Comparison of ENCODE assay signal across 1 cellular context in the genomic region with DNA sequence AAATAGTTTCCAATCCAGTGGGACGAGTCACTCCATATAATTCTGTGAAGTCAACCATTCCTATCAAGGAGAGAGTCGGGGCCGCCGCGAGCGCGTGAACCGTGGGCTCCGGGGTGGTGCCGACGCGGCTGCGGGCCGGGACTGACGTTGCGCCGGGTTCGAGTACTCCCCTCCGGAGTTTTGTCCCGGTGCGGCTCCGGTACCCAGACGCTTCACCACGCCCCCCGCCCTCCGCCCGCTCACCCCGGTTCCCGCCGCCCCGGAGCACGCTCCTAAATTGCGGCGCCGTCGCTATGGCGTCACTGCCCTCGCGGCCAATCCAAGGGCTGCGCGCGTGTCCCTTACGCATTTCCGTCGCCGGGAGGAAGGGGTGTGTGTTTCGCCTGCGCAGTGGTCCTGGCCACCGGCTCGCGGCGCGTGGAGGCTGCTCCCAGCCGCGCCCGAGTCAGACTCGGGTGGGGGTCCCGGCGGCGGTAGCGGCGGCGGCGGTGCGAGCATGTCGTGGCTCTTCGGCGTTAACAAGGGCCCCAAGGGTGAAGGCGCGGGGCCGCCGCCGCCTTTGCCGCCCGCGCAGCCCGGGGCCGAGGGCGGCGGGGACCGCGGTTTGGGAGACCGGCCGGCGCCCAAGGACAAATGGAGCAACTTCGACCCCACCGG.
TF ChIP-seq lines count a peak whose summit lies in the region.

A gene with protein sequence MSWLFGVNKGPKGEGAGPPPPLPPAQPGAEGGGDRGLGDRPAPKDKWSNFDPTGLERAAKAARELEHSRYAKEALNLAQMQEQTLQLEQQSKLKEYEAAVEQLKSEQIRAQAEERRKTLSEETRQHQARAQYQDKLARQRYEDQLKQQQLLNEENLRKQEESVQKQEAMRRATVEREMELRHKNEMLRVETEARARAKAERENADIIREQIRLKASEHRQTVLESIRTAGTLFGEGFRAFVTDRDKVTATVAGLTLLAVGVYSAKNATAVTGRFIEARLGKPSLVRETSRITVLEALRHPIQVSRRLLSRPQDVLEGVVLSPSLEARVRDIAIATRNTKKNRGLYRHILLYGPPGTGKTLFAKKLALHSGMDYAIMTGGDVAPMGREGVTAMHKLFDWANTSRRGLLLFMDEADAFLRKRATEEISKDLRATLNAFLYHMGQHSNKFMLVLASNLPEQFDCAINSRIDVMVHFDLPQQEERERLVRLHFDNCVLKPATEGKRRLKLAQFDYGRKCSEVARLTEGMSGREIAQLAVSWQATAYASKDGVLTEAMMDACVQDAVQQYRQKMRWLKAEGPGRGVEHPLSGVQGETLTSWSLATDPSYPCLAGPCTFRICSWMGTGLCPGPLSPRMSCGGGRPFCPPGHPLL (plus strand): TSS at position 377 of the 657 bp plus-strand sequence. CDS start 120 bp downstream, at position 497.

TF ChIP-seq in K562, 482 proteins besides CTCF, POLR2A, EP300 and RAD21 (continued from another document and continues in another):
- TF ChIP-seq, protein P1, sequence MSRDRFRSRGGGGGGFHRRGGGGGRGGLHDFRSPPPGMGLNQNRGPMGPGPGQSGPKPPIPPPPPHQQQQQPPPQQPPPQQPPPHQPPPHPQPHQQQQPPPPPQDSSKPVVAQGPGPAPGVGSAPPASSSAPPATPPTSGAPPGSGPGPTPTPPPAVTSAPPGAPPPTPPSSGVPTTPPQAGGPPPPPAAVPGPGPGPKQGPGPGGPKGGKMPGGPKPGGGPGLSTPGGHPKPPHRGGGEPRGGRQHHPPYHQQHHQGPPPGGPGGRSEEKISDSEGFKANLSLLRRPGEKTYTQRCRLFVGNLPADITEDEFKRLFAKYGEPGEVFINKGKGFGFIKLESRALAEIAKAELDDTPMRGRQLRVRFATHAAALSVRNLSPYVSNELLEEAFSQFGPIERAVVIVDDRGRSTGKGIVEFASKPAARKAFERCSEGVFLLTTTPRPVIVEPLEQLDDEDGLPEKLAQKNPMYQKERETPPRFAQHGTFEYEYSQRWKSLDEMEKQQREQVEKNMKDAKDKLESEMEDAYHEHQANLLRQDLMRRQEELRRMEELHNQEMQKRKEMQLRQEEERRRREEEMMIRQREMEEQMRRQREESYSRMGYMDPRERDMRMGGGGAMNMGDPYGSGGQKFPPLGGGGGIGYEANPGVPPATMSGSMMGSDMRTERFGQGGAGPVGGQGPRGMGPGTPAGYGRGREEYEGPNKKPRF (IDR thresholded peaks at IDR 0.05; ENCODE audit: low read depth, low read length), result no peak
- TF ChIP-seq MTA1 (IDR thresholded peaks at IDR 0.05; ENCODE audit: borderline replicate concordance) (peak; percentile 99), YBX1 (IDR thresholded peaks at IDR 0.05) (no peak), ZNF79 (CRISPR knock-in tag; IDR thresholded peaks at IDR 0.05; ENCODE audit: low read depth) (no peak), FIP1L1 (IDR thresholded peaks at IDR 0.05; ENCODE audit: low read depth, low read length, poor library complexity, severe bottlenecking) (no peak), MED1 (CRISPR knock-in tag; IDR thresholded peaks at IDR 0.05; ENCODE audit: borderline replicate concordance) (no peak), ZNF77 (CRISPR knock-in tag; IDR thresholded peaks at IDR 0.05) (no peak), SMAD2 (IDR thresholded peaks at IDR 0.05; ENCODE audit: low read depth, low read length) (no peak), RNF2 (IDR thresholded peaks at IDR 0.05) (0 out of 2 replicates have a peak, but pooled peaks have one; percentile 40), ZNF583 (CRISPR knock-in tag; IDR thresholded peaks at IDR 0.05) (no peak), KLF10 (CRISPR knock-in tag; IDR thresholded peaks at IDR 0.05) (no peak), RBM25 (IDR thresholded peaks at IDR 0.05; ENCODE audit: low read depth, low read length, severe bottlenecking) (peak; percentile 81), MTA2 (IDR thresholded peaks at IDR 0.05; ENCODE audit: low read depth) (no peak), KHSRP (IDR thresholded peaks at IDR 0.05) (peak; percentile 90), SUPT5H (IDR thresholded peaks at IDR 0.05) (peak; percentile 73), ZBTB17 (CRISPR knock-in tag; IDR thresholded peaks at IDR 0.05) (no peak), PHTF2 (CRISPR knock-in tag; IDR thresholded peaks at IDR 0.05) (no peak), CHD4 (IDR thresholded peaks at IDR 0.05; ENCODE audit: insufficient read depth, insufficient replicate concordance, low read depth, low read length, poor library complexity, severe bottlenecking) (no peak), ZNF140 (CRISPR knock-in tag; IDR thresholded peaks at IDR 0.05) (no peak), NCOA2 (IDR thresholded peaks at IDR 0.05; ENCODE audit: partially characterized antibody in 2 of 2) (no peak), CBFA2T3 (IDR thresholded peaks at IDR 0.05) (no peak), NONO (IDR thresholded peaks at IDR 0.05; ENCODE audit: low read depth in 2 of 2, low read length in 1 of 2) (0 out of 4 replicates have a peak, but pooled peaks of 1 of the 2 experiments have one; percentile 26), ARID2 (IDR thresholded peaks at IDR 0.05) (no peak), SIN3A (IDR thresholded peaks at IDR 0.05; ENCODE audit: borderline replicate concordance in 2 of 2, control insufficient read depth in 1 of 2, low read depth in 2 of 2, low read length in 2 of 2) (peak; percentile 71 to 97), PURB (CRISPR knock-in tag; IDR thresholded peaks at IDR 0.05; ENCODE audit: low read depth) (no peak)
- TF ChIP-seq, protein P2, sequence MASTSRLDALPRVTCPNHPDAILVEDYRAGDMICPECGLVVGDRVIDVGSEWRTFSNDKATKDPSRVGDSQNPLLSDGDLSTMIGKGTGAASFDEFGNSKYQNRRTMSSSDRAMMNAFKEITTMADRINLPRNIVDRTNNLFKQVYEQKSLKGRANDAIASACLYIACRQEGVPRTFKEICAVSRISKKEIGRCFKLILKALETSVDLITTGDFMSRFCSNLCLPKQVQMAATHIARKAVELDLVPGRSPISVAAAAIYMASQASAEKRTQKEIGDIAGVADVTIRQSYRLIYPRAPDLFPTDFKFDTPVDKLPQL (IDR thresholded peaks at IDR 0.05; ENCODE audit: extremely low read depth, insufficient read length), result no peak
- TF ChIP-seq, protein P3, sequence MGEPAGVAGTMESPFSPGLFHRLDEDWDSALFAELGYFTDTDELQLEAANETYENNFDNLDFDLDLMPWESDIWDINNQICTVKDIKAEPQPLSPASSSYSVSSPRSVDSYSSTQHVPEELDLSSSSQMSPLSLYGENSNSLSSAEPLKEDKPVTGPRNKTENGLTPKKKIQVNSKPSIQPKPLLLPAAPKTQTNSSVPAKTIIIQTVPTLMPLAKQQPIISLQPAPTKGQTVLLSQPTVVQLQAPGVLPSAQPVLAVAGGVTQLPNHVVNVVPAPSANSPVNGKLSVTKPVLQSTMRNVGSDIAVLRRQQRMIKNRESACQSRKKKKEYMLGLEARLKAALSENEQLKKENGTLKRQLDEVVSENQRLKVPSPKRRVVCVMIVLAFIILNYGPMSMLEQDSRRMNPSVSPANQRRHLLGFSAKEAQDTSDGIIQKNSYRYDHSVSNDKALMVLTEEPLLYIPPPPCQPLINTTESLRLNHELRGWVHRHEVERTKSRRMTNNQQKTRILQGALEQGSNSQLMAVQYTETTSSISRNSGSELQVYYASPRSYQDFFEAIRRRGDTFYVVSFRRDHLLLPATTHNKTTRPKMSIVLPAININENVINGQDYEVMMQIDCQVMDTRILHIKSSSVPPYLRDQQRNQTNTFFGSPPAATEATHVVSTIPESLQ (CRISPR knock-in tag; IDR thresholded peaks at IDR 0.05), result no peak
- TF ChIP-seq, protein P4, sequence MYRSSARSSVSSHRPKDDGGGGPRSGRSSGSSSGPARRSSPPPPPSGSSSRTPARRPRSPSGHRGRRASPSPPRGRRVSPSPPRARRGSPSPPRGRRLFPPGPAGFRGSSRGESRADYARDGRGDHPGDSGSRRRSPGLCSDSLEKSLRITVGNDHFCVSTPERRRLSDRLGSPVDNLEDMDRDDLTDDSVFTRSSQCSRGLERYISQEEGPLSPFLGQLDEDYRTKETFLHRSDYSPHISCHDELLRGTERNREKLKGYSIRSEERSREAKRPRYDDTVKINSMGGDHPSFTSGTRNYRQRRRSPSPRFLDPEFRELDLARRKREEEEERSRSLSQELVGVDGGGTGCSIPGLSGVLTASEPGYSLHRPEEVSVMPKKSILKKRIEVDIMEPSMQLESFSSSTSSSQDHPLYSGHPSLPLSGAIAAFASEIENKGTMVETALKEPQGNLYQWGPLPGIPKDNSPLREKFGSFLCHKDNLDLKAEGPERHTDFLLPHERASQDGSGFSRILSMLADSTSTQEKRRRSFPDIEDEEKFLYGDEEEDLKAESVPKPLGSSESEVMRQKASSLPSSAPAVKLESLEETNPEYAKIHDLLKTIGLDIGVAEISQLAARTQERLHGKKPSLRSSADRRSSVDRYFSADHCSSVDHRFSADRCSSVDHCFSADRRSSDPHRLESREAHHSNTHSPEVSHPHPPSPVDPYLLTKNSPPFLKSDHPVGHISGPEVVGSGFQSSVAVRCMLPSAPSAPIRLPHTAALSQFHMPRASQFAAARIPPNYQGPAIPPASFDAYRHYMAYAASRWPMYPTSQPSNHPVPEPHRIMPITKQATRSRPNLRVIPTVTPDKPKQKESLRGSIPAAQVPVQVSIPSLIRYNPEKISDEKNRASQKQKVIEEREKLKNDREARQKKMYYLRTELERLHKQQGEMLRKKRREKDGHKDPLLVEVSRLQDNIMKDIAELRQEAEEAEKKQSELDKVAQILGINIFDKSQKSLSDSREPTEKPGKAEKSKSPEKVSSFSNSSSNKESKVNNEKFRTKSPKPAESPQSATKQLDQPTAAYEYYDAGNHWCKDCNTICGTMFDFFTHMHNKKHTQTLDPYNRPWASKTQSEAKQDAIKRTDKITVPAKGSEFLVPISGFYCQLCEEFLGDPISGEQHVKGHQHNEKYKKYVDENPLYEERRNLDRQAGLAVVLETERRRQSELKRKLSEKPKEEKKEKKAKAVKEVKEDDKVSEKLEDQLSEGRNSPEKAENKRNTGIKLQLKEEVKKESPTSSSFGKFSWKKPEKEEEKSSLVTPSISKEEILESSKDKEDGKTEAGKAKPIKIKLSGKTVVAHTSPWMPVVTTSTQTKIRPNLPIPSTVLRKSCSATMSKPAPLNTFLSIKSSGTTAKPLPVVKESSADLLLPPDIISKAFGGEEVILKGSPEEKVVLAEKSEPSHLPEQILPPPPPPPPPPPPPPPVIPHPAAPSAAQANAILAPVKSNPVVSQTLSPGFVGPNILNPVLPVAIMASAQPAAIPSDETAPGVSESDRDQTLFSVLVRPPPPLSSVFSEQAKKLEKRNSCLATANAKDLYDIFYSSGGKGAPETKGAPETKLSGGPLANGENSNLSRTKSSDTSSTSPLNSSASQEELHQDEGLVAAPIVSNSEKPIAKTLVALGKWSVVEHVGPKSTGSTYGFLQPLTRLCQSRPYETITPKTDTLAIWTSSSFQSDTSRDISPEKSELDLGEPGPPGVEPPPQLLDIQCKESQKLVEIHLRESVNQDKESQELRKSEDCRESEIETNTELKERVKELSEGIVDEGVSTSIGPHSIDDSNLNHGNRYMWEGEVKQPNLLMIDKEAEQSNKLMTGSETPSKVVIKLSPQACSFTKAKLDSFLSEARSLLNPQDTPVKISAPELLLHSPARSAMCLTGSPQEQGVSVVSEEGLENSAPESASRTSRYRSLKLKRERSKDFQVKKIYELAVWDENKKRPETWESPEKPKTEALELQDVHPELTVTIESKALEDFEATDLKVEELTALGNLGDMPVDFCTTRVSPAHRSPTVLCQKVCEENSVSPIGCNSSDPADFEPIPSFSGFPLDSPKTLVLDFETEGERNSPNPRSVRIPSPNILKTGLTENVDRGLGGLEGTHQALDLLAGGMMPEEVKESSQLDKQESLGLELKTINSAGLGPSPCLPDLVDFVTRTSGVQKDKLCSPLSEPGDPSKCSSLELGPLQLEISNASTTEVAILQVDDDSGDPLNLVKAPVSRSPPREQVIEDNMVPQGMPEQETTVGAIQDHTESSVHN (IDR thresholded peaks at IDR 0.05; ENCODE audit: borderline replicate concordance in 1 of 2, low read depth in 1 of 2), result no peak
- TF ChIP-seq, protein P5, sequence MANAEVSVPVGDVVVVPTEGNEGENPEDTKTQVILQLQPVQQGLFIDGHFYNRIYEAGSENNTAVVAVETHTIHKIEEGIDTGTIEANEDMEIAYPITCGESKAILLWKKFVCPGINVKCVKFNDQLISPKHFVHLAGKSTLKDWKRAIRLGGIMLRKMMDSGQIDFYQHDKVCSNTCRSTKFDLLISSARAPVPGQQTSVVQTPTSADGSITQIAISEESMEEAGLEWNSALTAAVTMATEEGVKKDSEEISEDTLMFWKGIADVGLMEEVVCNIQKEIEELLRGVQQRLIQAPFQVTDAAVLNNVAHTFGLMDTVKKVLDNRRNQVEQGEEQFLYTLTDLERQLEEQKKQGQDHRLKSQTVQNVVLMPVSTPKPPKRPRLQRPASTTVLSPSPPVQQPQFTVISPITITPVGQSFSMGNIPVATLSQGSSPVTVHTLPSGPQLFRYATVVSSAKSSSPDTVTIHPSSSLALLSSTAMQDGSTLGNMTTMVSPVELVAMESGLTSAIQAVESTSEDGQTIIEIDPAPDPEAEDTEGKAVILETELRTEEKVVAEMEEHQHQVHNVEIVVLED (CRISPR knock-in tag; IDR thresholded peaks at IDR 0.05), result peak; percentile 81
- TF ChIP-seq, protein P6, sequence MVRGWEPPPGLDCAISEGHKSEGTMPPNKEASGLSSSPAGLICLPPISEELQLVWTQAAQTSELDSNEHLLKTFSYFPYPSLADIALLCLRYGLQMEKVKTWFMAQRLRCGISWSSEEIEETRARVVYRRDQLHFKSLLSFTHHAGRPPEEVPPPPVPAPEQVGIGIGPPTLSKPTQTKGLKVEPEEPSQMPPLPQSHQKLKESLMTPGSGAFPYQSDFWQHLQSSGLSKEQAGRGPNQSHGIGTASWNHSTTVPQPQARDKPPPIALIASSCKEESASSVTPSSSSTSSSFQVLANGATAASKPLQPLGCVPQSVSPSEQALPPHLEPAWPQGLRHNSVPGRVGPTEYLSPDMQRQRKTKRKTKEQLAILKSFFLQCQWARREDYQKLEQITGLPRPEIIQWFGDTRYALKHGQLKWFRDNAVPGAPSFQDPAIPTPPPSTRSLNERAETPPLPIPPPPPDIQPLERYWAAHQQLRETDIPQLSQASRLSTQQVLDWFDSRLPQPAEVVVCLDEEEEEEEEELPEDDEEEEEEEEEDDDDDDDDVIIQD (CRISPR knock-in tag; IDR thresholded peaks at IDR 0.05), result no peak
- TF ChIP-seq, protein P7, sequence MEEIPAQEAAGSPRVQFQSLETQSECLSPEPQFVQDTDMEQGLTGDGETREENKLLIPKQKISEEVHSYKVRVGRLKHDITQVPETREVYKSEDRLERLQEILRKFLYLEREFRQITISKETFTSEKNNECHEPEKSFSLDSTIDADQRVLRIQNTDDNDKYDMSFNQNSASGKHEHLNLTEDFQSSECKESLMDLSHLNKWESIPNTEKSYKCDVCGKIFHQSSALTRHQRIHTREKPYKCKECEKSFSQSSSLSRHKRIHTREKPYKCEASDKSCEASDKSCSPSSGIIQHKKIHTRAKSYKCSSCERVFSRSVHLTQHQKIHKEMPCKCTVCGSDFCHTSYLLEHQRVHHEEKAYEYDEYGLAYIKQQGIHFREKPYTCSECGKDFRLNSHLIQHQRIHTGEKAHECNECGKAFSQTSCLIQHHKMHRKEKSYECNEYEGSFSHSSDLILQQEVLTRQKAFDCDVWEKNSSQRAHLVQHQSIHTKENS (CRISPR knock-in tag; IDR thresholded peaks at IDR 0.05), result no peak
